8 cellular contexts compared by ENCODE assay signal in genomic region chr7:17640730-17641377, GRCh38.
DNase-seq lines count a peak whose midpoint lies in the region; ATAC-seq and TF ChIP-seq lines count a peak whose summit lies in the region.

No MANE protein-coding gene starts in this region.

- no peak overlapping the region for H3K27ac Mint-ChIP-seq in activated T-helper 17 cell treated with anti-CD3 and anti-CD28 coated beads, Interleukin-2, amount 50 U/mL, for 72 hours

- no peak overlapping the region for H3K4me3 ChIP-seq in retinal pigment epithelial cell (ENCODE audit: low read length)

- H3K27me3 Mint-ChIP-seq in activated T-helper 17 cell treated with anti-CD3 and anti-CD28 coated beads, Interleukin-2, amount 50 U/mL, for 72 hours = peaks cover 15% of the 10 kb centered on the region

- peaks cover 6% of the 10 kb centered on the region for H3K9me3 Mint-ChIP-seq in activated T-helper 17 cell treated with anti-CD3 and anti-CD28 coated beads, Interleukin-2, amount 50 U/mL, for 72 hours

- DNase-seq in AG08395 (ENCODE audit: low spot score) (peak; percentile 15), G401 (ENCODE audit: low spot score) (peak; percentile 13), SK-N-DZ (ENCODE audit: low spot score) (peak; percentile 46), fibroblast of peridontal ligament (ENCODE audit: extremely low read depth) (peak; percentile 48), retinal pigment epithelial cell (ENCODE audit: low read depth) (no peak)

- in situ Hi-C loops in G401 (cut with HindIII; ENCODE audit: low sequenced_read_pairs) = no loop called here

- no peaks in the 10 kb centered on the region for H3K4me1 Mint-ChIP-seq in activated T-helper 17 cell treated with anti-CD3 and anti-CD28 coated beads, Interleukin-2, amount 50 U/mL, for 72 hours

- H3K4me3 Mint-ChIP-seq in activated T-helper 17 cell treated with anti-CD3 and anti-CD28 coated beads, Interleukin-2, amount 50 U/mL, for 72 hours = no peak overlapping the region

- peak; percentile 71 for ATAC-seq in HG03175 (IDR thresholded peaks at IDR 0.05; ENCODE audit: unreplicated experiment)
- no peak for ATAC-seq in activated T-helper 17 cell treated with anti-CD3 and anti-CD28 coated beads, Interleukin-2, amount 50 U/mL, for 72 hours (replicated peaks)
- ATAC-seq in GM21515 (IDR thresholded peaks at IDR 0.05; ENCODE audit: unreplicated experiment) = no peak

- no peaks in the 10 kb centered on the region for H3K36me3 Mint-ChIP-seq in activated T-helper 17 cell treated with anti-CD3 and anti-CD28 coated beads, Interleukin-2, amount 50 U/mL, for 72 hours (ENCODE audit: low read depth)

- peak; percentile 71 for TF ChIP-seq CTCF in retinal pigment epithelial cell (conservative IDR thresholded peaks at IDR 0.05; ENCODE audit: low read depth, low read length)
